In genomic region chr16:17377360-17378324, GRCh38 we compare ENCODE assay signal across 8 cellular contexts.
DNase-seq lines count a peak whose midpoint lies in the region; ATAC-seq, FAIRE-seq and TF ChIP-seq lines count a peak whose summit lies in the region.

No MANE protein-coding gene starts in this region.

- H3K4me3 ChIP-seq in naive thymus-derived CD4-positive, alpha-beta T cell (ENCODE audit: low read length), result no peak overlapping the region

- H3K4me1 ChIP-seq in naive thymus-derived CD4-positive, alpha-beta T cell (ENCODE audit: control insufficient read depth in 2 of 2, insufficient read depth in 2 of 2, low read length in 2 of 2), result peaks cover 18 to 42% of the 10 kb centered on the region in 2 donors

- peak; percentile 64 for ATAC-seq in HG02884 (IDR thresholded peaks at IDR 0.05; ENCODE audit: unreplicated experiment)
- peak; percentile 85 for ATAC-seq in activated B cell treated with CpG ODN at 0.5 μM for 24 hours (ENCODE audit: low read depth)
- peak; percentile 64 for ATAC-seq in naive thymus-derived CD4-positive, alpha-beta T cell
- ATAC-seq in natural killer cell treated with Interleukin-12 subunit alpha and Interleukin-12 subunit beta and Interleukin-15 and Interleukin-18, amount 100 ng/mL, for 72 hours, result no peak

- CTCF ChIA-PET in GM10248 (lab: Yijun Ruan, JAX) (interaction anchor here (0.8 to 4.4 kb wide), 18 partner anchors 11 to 516 kb away, joined by 3 to 19 read pairs (median 4); no protein-coding TSS in a partner anchor), activated B cell treated with CpG ODN at 0.5 μM for 24 hours (lab: Charles Lee) (interaction anchor here (0.7 to 3.4 kb wide), 12 partner anchors 8 to 291 kb away, joined by 3 to 16 read pairs (median 4); no protein-coding TSS in a partner anchor)
- CTCF ChIA-PET in naive thymus-derived CD4-positive, alpha-beta T cell (lab: Charles Lee), result interaction anchor here (0.6 to 1.3 kb wide), 3 partner anchors 12 to 150 kb away, joined by 3 to 5 read pairs (median 3); no protein-coding TSS in a partner anchor

- DNase-seq in GM10248 (ENCODE audit: extremely low spot score), result peak; percentile 66
- DNase-seq in activated B cell treated with CpG ODN at 0.5 μM for 24 hours, result no peak
- no peak for DNase-seq in naive thymus-derived CD4-positive, alpha-beta T cell
- DNase-seq in H54 (ENCODE audit: insufficient read length, low spot score), result no peak
- no peak for DNase-seq in natural killer cell treated with Interleukin-12 subunit alpha and Interleukin-12 subunit beta and Interleukin-15 and Interleukin-18, amount 100 ng/mL, for 72 hours (ENCODE audit: low spot score)
- no peak for DNase-seq in activated CD4-positive, CD25-positive, alpha-beta regulatory T cell (lab: John Stamatoyannopoulos, UW)
- no peak for DNase-seq in A172 (ENCODE audit: low spot score)

- POLR2A ChIA-PET in GM10248 (lab: Yijun Ruan, JAX) (interaction anchor here (0.6 to 1.3 kb wide), 4 partner anchors 11 to 76 kb away, joined by 3 to 6 read pairs (median 4); no protein-coding TSS in a partner anchor), activated B cell treated with CpG ODN at 0.5 μM for 24 hours (lab: Charles Lee) (interaction anchor here (0.5 to 2.8 kb wide), 18 partner anchors 8 to 1432 kb away, joined by 3 to 31 read pairs (median 6); no protein-coding TSS in a partner anchor)
- POLR2A ChIA-PET in naive thymus-derived CD4-positive, alpha-beta T cell (lab: Charles Lee), result interaction anchor here (1.3 kb wide), 1 partner anchor 8 kb away, joined by 4 read pairs; no protein-coding TSS in a partner anchor

- no peak overlapping the region for H3K27ac ChIP-seq in naive thymus-derived CD4-positive, alpha-beta T cell (ENCODE audit: low read depth, low read length)

- intact Hi-C loops in activated B cell treated with CpG ODN at 0.5 μM for 24 hours (cut with micrococcal nuclease), result loop anchor here (1.0 to 10.0 kb wide), 11 partner anchors 8 to 353 kb away; no protein-coding TSS in a partner anchor
- intact Hi-C loops in naive thymus-derived CD4-positive, alpha-beta T cell (cut with micrococcal nuclease), result loop anchor here in 1 of 2 donors (10.0 kb wide), 1 partner anchor 513 kb away; no protein-coding TSS in a partner anchor

- H3K9me3 ChIP-seq in naive thymus-derived CD4-positive, alpha-beta T cell (ENCODE audit: control insufficient read depth in 2 of 3, low read length in 3 of 3), result no peaks in the 10 kb centered on the region

- no peaks in the 10 kb centered on the region for H3K36me3 Mint-ChIP-seq in activated B cell treated with CpG ODN at 0.5 μM for 24 hours (ENCODE audit: low read depth)
- H3K36me3 Mint-ChIP-seq in naive thymus-derived CD4-positive, alpha-beta T cell, result peaks cover 0 to 26% (median 0%) of the 10 kb centered on the region in 5 donors
- H3K36me3 Mint-ChIP-seq in natural killer cell treated with Interleukin-12 subunit alpha and Interleukin-12 subunit beta and Interleukin-15 and Interleukin-18, amount 100 ng/mL, for 72 hours, result no peaks in the 10 kb centered on the region

- H3K36me3 ChIP-seq in naive thymus-derived CD4-positive, alpha-beta T cell (ENCODE audit: control insufficient read depth in 2 of 3, insufficient read depth in 3 of 3, low read length in 3 of 3), result no peaks in the 10 kb centered on the region

- H3K4me3 Mint-ChIP-seq in activated B cell treated with CpG ODN at 0.5 μM for 24 hours, result peak overlapping the region; percentile 56
- peak overlapping the region in 4 of 10 donors; percentile 6 to 62 (median 34) for H3K4me3 Mint-ChIP-seq in naive thymus-derived CD4-positive, alpha-beta T cell
- no peak overlapping the region for H3K4me3 Mint-ChIP-seq in natural killer cell treated with Interleukin-12 subunit alpha and Interleukin-12 subunit beta and Interleukin-15 and Interleukin-18, amount 100 ng/mL, for 72 hours

- no peak for TF ChIP-seq POLR2A in H54 (IDR thresholded peaks at IDR 0.05; ENCODE audit: low read depth, low read length)

- no peaks in the 10 kb centered on the region for H3K27me3 Mint-ChIP-seq in activated B cell treated with CpG ODN at 0.5 μM for 24 hours
- H3K27me3 Mint-ChIP-seq in naive thymus-derived CD4-positive, alpha-beta T cell, result no peaks in the 10 kb centered on the region
- H3K27me3 Mint-ChIP-seq in natural killer cell treated with Interleukin-12 subunit alpha and Interleukin-12 subunit beta and Interleukin-15 and Interleukin-18, amount 100 ng/mL, for 72 hours, result no peaks in the 10 kb centered on the region

- peaks cover 78% of the 10 kb centered on the region for H3K4me1 Mint-ChIP-seq in activated B cell treated with CpG ODN at 0.5 μM for 24 hours
- peaks cover 38 to 85% (median 80%) of the 10 kb centered on the region in 7 donors for H3K4me1 Mint-ChIP-seq in naive thymus-derived CD4-positive, alpha-beta T cell
- H3K4me1 Mint-ChIP-seq in natural killer cell treated with Interleukin-12 subunit alpha and Interleukin-12 subunit beta and Interleukin-15 and Interleukin-18, amount 100 ng/mL, for 72 hours (ENCODE audit: low read depth in 2 of 2), result peaks cover 48 to 52% of the 10 kb centered on the region in 2 donors

- no peaks in the 10 kb centered on the region for H3K27me3 ChIP-seq in naive thymus-derived CD4-positive, alpha-beta T cell (ENCODE audit: control insufficient read depth in 2 of 2, insufficient read depth in 2 of 2, low read length in 2 of 2)

- H3K27ac Mint-ChIP-seq in activated B cell treated with CpG ODN at 0.5 μM for 24 hours, result peak overlapping the region; percentile 88
- H3K27ac Mint-ChIP-seq in naive thymus-derived CD4-positive, alpha-beta T cell, result peak overlapping the region in 6 of 9 donors; percentile 7 to 67 (median 24)
- H3K27ac Mint-ChIP-seq in natural killer cell treated with Interleukin-12 subunit alpha and Interleukin-12 subunit beta and Interleukin-15 and Interleukin-18, amount 100 ng/mL, for 72 hours, result no peak overlapping the region

- TF ChIP-seq CTCF in GM10248 (IDR thresholded peaks at IDR 0.05; ENCODE audit: control extremely low read depth, extremely low read depth, low read depth, missing control alignments), result no peak
- TF ChIP-seq CTCF in activated B cell treated with CpG ODN at 0.5 μM for 24 hours (IDR thresholded peaks at IDR 0.05), result no peak

- no peak for FAIRE-seq in H54 (lab: Jason Lieb, UNC)

- H3K9me3 Mint-ChIP-seq in activated B cell treated with CpG ODN at 0.5 μM for 24 hours, result no peaks in the 10 kb centered on the region
- peaks cover 0 to 4% (median 0%) of the 10 kb centered on the region in 11 donors for H3K9me3 Mint-ChIP-seq in naive thymus-derived CD4-positive, alpha-beta T cell
- H3K9me3 Mint-ChIP-seq in natural killer cell treated with Interleukin-12 subunit alpha and Interleukin-12 subunit beta and Interleukin-15 and Interleukin-18, amount 100 ng/mL, for 72 hours, result no peaks in the 10 kb centered on the region

Comparison
In these comparisons a context has a peak if more than half of its experiments do, and no peak if none do; other contexts are left out.
1. ATAC-seq: peak in HG02884 (single experiment), activated B cell treated with CpG ODN at 0.5 μM for 24 hours (single experiment) and naive thymus-derived CD4-positive, alpha-beta T cell (single experiment); none in natural killer cell treated with Interleukin-12 subunit alpha and Interleukin-12 subunit beta and Interleukin-15 and Interleukin-18, amount 100 ng/mL, for 72 hours (0 of 2).
2. H3K27ac Mint-ChIP-seq: peak in activated B cell treated with CpG ODN at 0.5 μM for 24 hours (single experiment) and naive thymus-derived CD4-positive, alpha-beta T cell (6 of 9); none in natural killer cell treated with Interleukin-12 subunit alpha and Interleukin-12 subunit beta and Interleukin-15 and Interleukin-18, amount 100 ng/mL, for 72 hours (0 of 2).